8 cellular contexts compared by ENCODE assay signal in genomic region chr7:100478966-100479660, GRCh38. TPM values are rescaled to one million over a fixed set of nuclear protein-coding genes. Genes with fewer than 3 reads are reported as not detected.
DNase-seq lines count a peak whose midpoint lies in the region; ATAC-seq, FAIRE-seq and TF ChIP-seq lines count a peak whose summit lies in the region.

TSS of gene TSC22D4 (minus strand) at chr7:100479214. CDS start at chr7:100478038, 1,176 bp downstream.

- H3K27ac Mint-ChIP-seq in T-helper 2 cell treated with Interferon-gamma antibody and Interleukin-4, amounts not matched to agents 5 μg/mL and 100 μg/mL, for 36 hours = peak within 1 kb of the TSS; percentile 94

- peaks cover 22% of the 10 kb centered on the region for H3K4me1 Mint-ChIP-seq in T-helper 2 cell treated with Interferon-gamma antibody and Interleukin-4, amounts not matched to agents 5 μg/mL and 100 μg/mL, for 36 hours (ENCODE audit: low read depth)

- TF ChIP-seq POLR2A in GM12891 (IDR thresholded peaks at IDR 0.05; ENCODE audit: low read depth, low read length) = peak; percentile 69; the same call in 1 of the 2 replicates

- DNase-seq in GM12891 (ENCODE audit: insufficient read length, low spot score) (peak; percentile 92), NCI-H187 treated with DMSO at 0.1 percent for 48 hours (lab: John Stamatoyannopoulos, UW) (peak; percentile 77), anterior cingulate cortex (lab: John Stamatoyannopoulos, UW) (peak; percentile 86 to 98 (median 95)), right atrium auricular region (ENCODE audit: low spot score) (peak; percentile 93), psoas muscle (peak; percentile 94 to 98), ureter (ENCODE audit: low spot score) (peak; percentile 98)
- DNase-seq in T-helper 2 cell treated with Interferon-gamma antibody and Interleukin-4, amounts not matched to agents 5 μg/mL and 100 μg/mL, for 36 hours (ENCODE audit: low spot score) = peak; percentile 83

- H3K9me3 ChIP-seq in right atrium auricular region (no peaks in the 10 kb centered on the region), psoas muscle (no peaks in the 10 kb centered on the region)

- ATAC-seq in HG02870 (IDR thresholded peaks at IDR 0.05; ENCODE audit: unreplicated experiment) (peak; percentile 65), psoas muscle (peak; percentile 92 to 96 (median 95))

- H3K36me3 ChIP-seq in right atrium auricular region (peaks cover 3% of the 10 kb centered on the region), psoas muscle (ENCODE audit: insufficient read depth in 1 of 2, low read depth in 1 of 2) (peaks cover 0 to 7% of the 10 kb centered on the region in 2 donors)

- H3K36me3 Mint-ChIP-seq in T-helper 2 cell treated with Interferon-gamma antibody and Interleukin-4, amounts not matched to agents 5 μg/mL and 100 μg/mL, for 36 hours (ENCODE audit: low read depth) = peaks cover 22% of the 10 kb centered on the region

- peak within 1 kb of the TSS; percentile 96 to 99 for H3K4me3 ChIP-seq in right atrium auricular region
- peak within 1 kb of the TSS; percentile 98 for H3K4me3 ChIP-seq in psoas muscle

- H3K27me3 ChIP-seq in right atrium auricular region (no peaks in the 10 kb centered on the region), psoas muscle (ENCODE audit: insufficient read depth in 3 of 3, low read length in 2 of 3) (no peaks in the 10 kb centered on the region)

- H3K4me3 Mint-ChIP-seq in T-helper 2 cell treated with Interferon-gamma antibody and Interleukin-4, amounts not matched to agents 5 μg/mL and 100 μg/mL, for 36 hours = peak within 1 kb of the TSS; percentile 98

- H3K27me3 Mint-ChIP-seq in T-helper 2 cell treated with Interferon-gamma antibody and Interleukin-4, amounts not matched to agents 5 μg/mL and 100 μg/mL, for 36 hours (ENCODE audit: low read depth) = no peaks in the 10 kb centered on the region

- 0 to 3% (median 1%) methylated on average over 21 to 26 of the region's 26 CpGs for WGBS in psoas muscle, 3 donors

- TF ChIP-seq CTCF in right atrium auricular region (IDR thresholded peaks at IDR 0.05) (no peak), psoas muscle (IDR thresholded peaks at IDR 0.05) (no peak)

- FAIRE-seq in GM12891 (lab: Jason Lieb, UNC) = peak; percentile 94

- peak within 1 kb of the TSS; percentile 93 to 97 for H3K27ac ChIP-seq in right atrium auricular region
- H3K27ac ChIP-seq in psoas muscle = peak within 1 kb of the TSS; percentile 79

- H3K4me1 ChIP-seq in right atrium auricular region = peaks cover 0 to 54% of the 10 kb centered on the region in 2 donors
- peaks cover 20% of the 10 kb centered on the region for H3K4me1 ChIP-seq in psoas muscle

- intact Hi-C loops in psoas muscle (cut with DNase I) = loop anchor here (5.0 to 10.0 kb wide), 3 partner anchors 63 to 246 kb away; partner anchors contain the start of gene EPO (in 1 of the 2)

- H3K9me3 Mint-ChIP-seq in T-helper 2 cell treated with Interferon-gamma antibody and Interleukin-4, amounts not matched to agents 5 μg/mL and 100 μg/mL, for 36 hours = no peaks in the 10 kb centered on the region

TF ChIP-seq in GM12891, 5 proteins besides CTCF, POLR2A, EP300 and RAD21:
- no peak for TF ChIP-seq PAX5 (IDR thresholded peaks at IDR 0.05; ENCODE audit: insufficient read depth, low read length, severe bottlenecking)
- peak; percentile 32 for TF ChIP-seq TAF1 (IDR thresholded peaks at IDR 0.05; ENCODE audit: low read depth, low read length)
- TF ChIP-seq SPI1 (IDR thresholded peaks at IDR 0.05; ENCODE audit: low read depth, low read length) = peak; percentile 44
- peak; percentile 74 for TF ChIP-seq POLR2AphosphoS5 (IDR thresholded peaks at IDR 0.05; ENCODE audit: low read depth, low read length)
- TF ChIP-seq POU2F2 (IDR thresholded peaks at IDR 0.05; ENCODE audit: low read depth, low read length) = no peak

RNA-seq across cellular contexts. Expression of gene TSC22D4, which starts in this region (rescaled TPM):
- polyA plus RNA-seq in GM12891 (2012; ENCODE audit: low read depth, missing spikeins) = 39.4 TPM
- 10 to 100 TPM; 26.2 to 34.6 TPM for total RNA-seq in right atrium auricular region
- 10 to 100 TPM; 15.7 to 23.6 (median 17.6) TPM for total RNA-seq in psoas muscle
- 10 to 100 TPM; 16.4 to 24.8 (median 16.7) TPM for polyA plus RNA-seq in psoas muscle
- total RNA-seq in ureter = 42.9 TPM

Comparison
In these comparisons a context has a peak if more than half of its experiments do, and no peak if none do; other contexts are left out.
1. Peak in every context shown above with its lines: DNase-seq, ATAC-seq, H3K4me3 ChIP-seq and H3K27ac ChIP-seq.